1 cellular context compared by ENCODE assay signal in genomic region chr16:88678224-88678979, GRCh38.
TF ChIP-seq lines count a peak whose summit lies in the region.

No MANE protein-coding gene starts in this region.

TF ChIP-seq in IMR-90, 13 proteins besides CTCF, POLR2A, EP300 and RAD21 (continued from another document):
- TF ChIP-seq NFE2L2 (IDR thresholded peaks at IDR 0.05; ENCODE audit: low read depth, low read length), result no peak
- TF ChIP-seq CEBPB (IDR thresholded peaks at IDR 0.05; ENCODE audit: low read depth, low read length), result no peak
- no peak for TF ChIP-seq RFX5 (IDR thresholded peaks at IDR 0.05; ENCODE audit: low read depth, low read length)
- no peak for TF ChIP-seq MXI1 (IDR thresholded peaks at IDR 0.05; ENCODE audit: borderline replicate concordance, low read depth, low read length)
- no peak for TF ChIP-seq FOS (IDR thresholded peaks at IDR 0.05; ENCODE audit: low read depth, low read length)
- TF ChIP-seq SMC3 (IDR thresholded peaks at IDR 0.05; ENCODE audit: low read depth, low read length), result no peak
- no peak for TF ChIP-seq ELK1 (IDR thresholded peaks at IDR 0.05; ENCODE audit: borderline replicate concordance, low read depth, low read length)
- TF ChIP-seq MAZ (IDR thresholded peaks at IDR 0.05; ENCODE audit: borderline replicate concordance, low read depth, low read length), result no peak
- TF ChIP-seq RCOR1 (IDR thresholded peaks at IDR 0.05; ENCODE audit: insufficient replicate concordance, low read length), result no peak
- no peak for TF ChIP-seq MAFK (IDR thresholded peaks at IDR 0.05; ENCODE audit: low read depth, low read length)
